Comparison of ENCODE assay signal across 19 cellular contexts in the genomic region with DNA sequence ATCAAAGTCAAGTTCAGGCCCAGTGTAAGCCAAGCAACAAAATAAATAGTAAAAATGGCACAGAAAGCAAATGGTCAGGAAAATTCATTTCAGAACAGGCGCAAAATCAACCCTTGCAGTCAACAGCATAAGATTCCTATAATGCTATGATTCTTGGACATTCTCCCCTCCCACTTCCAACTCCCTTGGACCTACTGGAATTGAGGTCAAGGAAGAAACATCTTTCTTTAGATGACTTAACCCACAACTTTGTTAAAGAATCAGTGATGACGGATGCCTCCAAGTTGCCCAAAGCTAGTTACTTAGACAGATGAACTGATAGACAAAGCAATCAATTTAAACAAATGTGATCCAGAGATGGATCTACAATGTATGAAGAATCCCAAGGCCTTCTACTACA.
DNase-seq lines count a peak whose midpoint lies in the region; ATAC-seq and TF ChIP-seq lines count a peak whose summit lies in the region.
"Had no signal": no experiment of that assay in that cellular context is flagged by ENCODE, and none has a peak within 500 bp of the region (broad histone marks: within the 10 kb centered on the region; RNA-seq: fewer than 3 reads in every experiment).

No MANE protein-coding gene starts in this region.

- H3K9me3 ChIP-seq in RWPE2 (ENCODE audit: severe bottlenecking) (peaks cover 3% of the 10 kb centered on the region), skeletal muscle satellite cell (replicated peaks; ENCODE audit: low read length) (no peaks in the 10 kb centered on the region)
- H3K9me3 ChIP-seq: Caco-2 had no signal

- H3K27ac ChIP-seq in RWPE2 (ENCODE audit: poor library complexity, severe bottlenecking): peak overlapping the region; percentile 77
- H3K27ac ChIP-seq: 22Rv1 had no signal

- H3K27me3 Mint-ChIP-seq in activated CD4-positive, alpha-beta T cell treated with anti-CD3 and anti-CD28 coated beads, Interleukin-2, amount 10 ng/mL, durations not matched to agents 24 days and 14 days: no peaks in the 10 kb centered on the region
- H3K27me3 Mint-ChIP-seq in T-helper 2 cell treated with Interferon-gamma antibody and Interleukin-4, amounts not matched to agents 5 μg/mL and 100 μg/mL, for 36 hours (ENCODE audit: low read depth): peaks cover 2% of the 10 kb centered on the region

- TF ChIP-seq CTCF in RWPE2 (IDR thresholded peaks at IDR 0.05; ENCODE audit: poor library complexity, severe bottlenecking) (no peak), fibroblast of mammary gland (conservative IDR thresholded peaks at IDR 0.05; ENCODE audit: control insufficient read depth, insufficient read depth, low read depth, low read length) (no peak)

- peak overlapping the region; percentile 42 for H3K4me2 ChIP-seq in skeletal muscle satellite cell (ENCODE audit: low read length)

- H3K27ac Mint-ChIP-seq in activated CD4-positive, alpha-beta T cell treated with anti-CD3 and anti-CD28 coated beads, Interleukin-2, amount 10 ng/mL, durations not matched to agents 24 days and 14 days: no peak overlapping the region
- no peak overlapping the region for H3K27ac Mint-ChIP-seq in T-helper 2 cell treated with Interferon-gamma antibody and Interleukin-4, amounts not matched to agents 5 μg/mL and 100 μg/mL, for 36 hours
- H3K27ac Mint-ChIP-seq: CD4-positive, alpha-beta T cell had no signal

- H3K4me1 ChIP-seq in RWPE2 (ENCODE audit: insufficient read depth, poor library complexity, severe bottlenecking) (peaks cover 18% of the 10 kb centered on the region), skeletal muscle satellite cell (ENCODE audit: control insufficient read depth, insufficient read depth, low read length) (peaks cover 18% of the 10 kb centered on the region)
- H3K4me1 ChIP-seq: Caco-2 had no signal

- DNase-seq in activated CD4-positive, alpha-beta T cell treated with anti-CD3 and anti-CD28 coated beads, Interleukin-2, amount 10 ng/mL, durations not matched to agents 24 days and 14 days: peak; percentile 17
- DNase-seq in activated CD4-positive, alpha-beta T cell treated with anti-CD3 and anti-CD28 coated beads for 48 hours: no peak
- DNase-seq in RWPE2 (ENCODE audit: low spot score) (no peak), fibroblast of mammary gland (ENCODE audit: low read depth) (peak; percentile 3), sciatic nerve (ENCODE audit: low spot score) (no peak)
- no peak for DNase-seq in T-helper 2 cell treated with Interferon-gamma antibody and Interleukin-4, amounts not matched to agents 5 μg/mL and 100 μg/mL, for 36 hours (ENCODE audit: low spot score)
- DNase-seq: Caco-2; CD4-positive, alpha-beta T cell; HCEC 1CT; NCI-H1105 treated with DMSO at 0.1 percent for 48 hours; NCI-H1694; NCI-H510A treated with DMSO at 0.1 percent for 48 hours; NCI-H82 had no signal

- peaks cover 5% of the 10 kb centered on the region for H3K9me3 Mint-ChIP-seq in activated CD4-positive, alpha-beta T cell treated with anti-CD3 and anti-CD28 coated beads, Interleukin-2, amount 10 ng/mL, durations not matched to agents 24 days and 14 days
- peaks cover 6% of the 10 kb centered on the region for H3K9me3 Mint-ChIP-seq in T-helper 2 cell treated with Interferon-gamma antibody and Interleukin-4, amounts not matched to agents 5 μg/mL and 100 μg/mL, for 36 hours
- H3K9me3 Mint-ChIP-seq: CD4-positive, alpha-beta T cell had no signal

- ATAC-seq in RWPE2 (ENCODE audit: low read depth) (no peak), sciatic nerve (no peak), HG02840 (IDR thresholded peaks at IDR 0.05; ENCODE audit: low FRiP score, unreplicated experiment) (no peak)
- ATAC-seq: K562, PC-3 had no signal

- H3K4me3 Mint-ChIP-seq in activated CD4-positive, alpha-beta T cell treated with anti-CD3 and anti-CD28 coated beads, Interleukin-2, amount 10 ng/mL, durations not matched to agents 24 days and 14 days: no peak overlapping the region
- no peak overlapping the region for H3K4me3 Mint-ChIP-seq in T-helper 2 cell treated with Interferon-gamma antibody and Interleukin-4, amounts not matched to agents 5 μg/mL and 100 μg/mL, for 36 hours
- H3K4me3 Mint-ChIP-seq: CD4-positive, alpha-beta T cell had no signal

- H3K27me3 ChIP-seq in RWPE2 (ENCODE audit: insufficient read depth, poor library complexity, severe bottlenecking): no peaks in the 10 kb centered on the region
- H3K27me3 ChIP-seq in skeletal muscle satellite cell (ENCODE audit: control insufficient read depth, insufficient read depth, low read length): no peaks in the 10 kb centered on the region

- intact Hi-C loops in activated CD4-positive, alpha-beta T cell treated with anti-CD3 and anti-CD28 coated beads, Interleukin-2, amount 10 ng/mL, durations not matched to agents 24 days and 14 days (cut with micrococcal nuclease): no loop called here
- intact Hi-C loops in sciatic nerve (cut with DNase I): no loop called here

- H3K36me3 Mint-ChIP-seq in activated CD4-positive, alpha-beta T cell treated with anti-CD3 and anti-CD28 coated beads, Interleukin-2, amount 10 ng/mL, durations not matched to agents 24 days and 14 days (ENCODE audit: low read depth): no peaks in the 10 kb centered on the region
- no peaks in the 10 kb centered on the region for H3K36me3 Mint-ChIP-seq in T-helper 2 cell treated with Interferon-gamma antibody and Interleukin-4, amounts not matched to agents 5 μg/mL and 100 μg/mL, for 36 hours (ENCODE audit: low read depth)

- no peak overlapping the region for H3K9ac ChIP-seq in skeletal muscle satellite cell (ENCODE audit: low read depth, low read length)

- no peak overlapping the region for H3K4me3 ChIP-seq in RWPE2 (ENCODE audit: severe bottlenecking)
- H3K4me3 ChIP-seq in fibroblast of mammary gland (ENCODE audit: control insufficient read depth, low read depth, low read length): no peak overlapping the region
- no peak overlapping the region for H3K4me3 ChIP-seq in skeletal muscle satellite cell (ENCODE audit: low read length)
- H3K4me3 ChIP-seq: GM12878, K562 had no signal

- H3K36me3 ChIP-seq in RWPE2 (ENCODE audit: low read depth) (no peaks in the 10 kb centered on the region), skeletal muscle satellite cell (ENCODE audit: insufficient read depth, low read length) (no peaks in the 10 kb centered on the region)

- no peaks in the 10 kb centered on the region for H3K4me1 Mint-ChIP-seq in activated CD4-positive, alpha-beta T cell treated with anti-CD3 and anti-CD28 coated beads, Interleukin-2, amount 10 ng/mL, durations not matched to agents 24 days and 14 days
- no peaks in the 10 kb centered on the region for H3K4me1 Mint-ChIP-seq in T-helper 2 cell treated with Interferon-gamma antibody and Interleukin-4, amounts not matched to agents 5 μg/mL and 100 μg/mL, for 36 hours (ENCODE audit: low read depth)

Comparison
In these comparisons a context has a peak if more than half of its experiments do, and no peak if none do; other contexts are left out.
1. DNase-seq: peak in activated CD4-positive, alpha-beta T cell treated with anti-CD3 and anti-CD28 coated beads, Interleukin-2, amount 10 ng/mL, durations not matched to agents 24 days and 14 days (single experiment) and fibroblast of mammary gland (single experiment); none in activated CD4-positive, alpha-beta T cell treated with anti-CD3 and anti-CD28 coated beads for 48 hours (single experiment), RWPE2 (single experiment), sciatic nerve (single experiment) and T-helper 2 cell treated with Interferon-gamma antibody and Interleukin-4, amounts not matched to agents 5 μg/mL and 100 μg/mL, for 36 hours (single experiment).